ENCODE assay signal across 8 cellular contexts in genomic region chr12:101876861-101877815, GRCh38.
A peak's percentile ranks its signal among the peaks of the same experiment; 100 is the strongest.
DNase-seq lines count a peak whose midpoint lies in the region; ATAC-seq lines count a peak whose summit lies in the region.

A gene with protein sequence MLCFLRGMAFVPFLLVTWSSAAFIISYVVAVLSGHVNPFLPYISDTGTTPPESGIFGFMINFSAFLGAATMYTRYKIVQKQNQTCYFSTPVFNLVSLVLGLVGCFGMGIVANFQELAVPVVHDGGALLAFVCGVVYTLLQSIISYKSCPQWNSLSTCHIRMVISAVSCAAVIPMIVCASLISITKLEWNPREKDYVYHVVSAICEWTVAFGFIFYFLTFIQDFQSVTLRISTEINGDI (plus strand): TSS chr12:101877580. CDS start chr12:101877790, 210 bp downstream.

- DNase-seq in NCI-H1694 treated with DMSO at 0.1 percent for 48 hours (lab: John Stamatoyannopoulos, UW) (peak; percentile 18), NCI-H1694 (lab: John Stamatoyannopoulos, UW) (no peak), NCI-H1930 (lab: John Stamatoyannopoulos, UW) (peak; percentile 49 to 50), iris pigment epithelial cell (ENCODE audit: low read depth) (peak; percentile 95)
- DNase-seq in activated CD4-positive, CD25-positive, alpha-beta regulatory T cell treated with anti-CD3 and anti-CD28 coated beads, Interleukin-2, amount 50 U/mL, for 16 hours (ENCODE audit: low read depth, low spot score): peak; percentile 35
- DNase-seq in central memory CD4-positive, alpha-beta T cell: peak; percentile 60
- DNase-seq in stimulated activated CD4-positive, alpha-beta T cell treated with anti-CD3 and anti-CD28 coated beads, Interleukin-12 subunit alpha, Interleukin-12 subunit beta, amount 100 ng/mL, for 24 hours (ENCODE audit: low read depth in 2 of 2): peak; percentile 25 to 70

- ATAC-seq in HG02642 (IDR thresholded peaks at IDR 0.05; ENCODE audit: poor library complexity, unreplicated experiment): peak; percentile 91
